In the genomic region with DNA sequence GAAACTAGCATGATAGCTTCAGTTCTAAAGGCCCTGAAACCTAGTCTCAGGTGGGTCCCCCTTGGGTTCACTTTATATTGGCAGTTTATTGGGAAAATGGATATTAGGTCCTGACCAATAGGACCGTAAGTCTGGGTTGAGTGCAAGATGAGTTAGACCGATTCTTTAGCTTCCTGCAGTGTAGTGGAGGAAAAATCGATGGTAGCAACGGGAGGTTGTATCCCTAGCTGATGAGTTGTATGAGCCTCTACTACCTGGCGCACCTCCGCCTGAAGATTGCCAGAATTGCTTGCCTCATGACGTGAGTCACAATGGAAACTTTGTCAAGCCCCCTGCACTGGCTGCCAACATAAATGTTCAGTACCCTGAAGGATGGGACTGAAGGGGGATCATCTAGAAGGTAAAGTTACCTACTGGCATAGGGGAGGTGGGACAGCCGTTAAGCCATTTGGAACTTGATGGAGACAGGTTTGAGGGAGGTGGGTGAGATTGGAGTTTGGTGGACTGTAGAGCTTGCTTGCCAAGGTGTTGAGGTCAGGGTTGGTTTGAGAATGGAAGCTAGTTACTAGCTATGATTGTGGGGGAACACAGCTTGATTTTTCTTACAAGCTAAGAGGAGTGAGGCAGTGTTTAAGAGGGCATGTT, we compare ENCODE assay signal across 1 cellular context.
TF ChIP-seq lines count a peak whose summit lies in the region.

No MANE protein-coding gene starts in this region.

TF ChIP-seq in K562, 482 proteins besides CTCF, POLR2A, EP300 and RAD21 (continued from another document and continues in another):
- TF ChIP-seq, protein P1, sequence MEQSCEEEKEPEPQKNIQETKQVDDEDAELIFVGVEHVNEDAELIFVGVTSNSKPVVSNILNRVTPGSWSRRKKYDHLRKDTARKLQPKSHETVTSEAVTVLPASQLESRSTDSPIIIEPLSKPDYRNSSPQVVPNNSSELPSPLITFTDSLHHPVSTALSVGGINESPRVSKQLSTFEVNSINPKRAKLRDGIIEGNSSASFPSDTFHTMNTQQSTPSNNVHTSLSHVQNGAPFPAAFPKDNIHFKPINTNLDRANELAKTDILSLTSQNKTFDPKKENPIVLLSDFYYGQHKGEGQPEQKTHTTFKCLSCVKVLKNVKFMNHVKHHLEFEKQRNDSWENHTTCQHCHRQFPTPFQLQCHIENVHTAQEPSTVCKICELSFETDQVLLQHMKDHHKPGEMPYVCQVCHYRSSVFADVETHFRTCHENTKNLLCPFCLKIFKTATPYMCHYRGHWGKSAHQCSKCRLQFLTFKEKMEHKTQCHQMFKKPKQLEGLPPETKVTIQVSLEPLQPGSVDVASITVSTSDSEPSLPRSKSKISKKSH (CRISPR knock-in tag; IDR thresholded peaks at IDR 0.05) = no peak
- TF ChIP-seq SREBF2 (CRISPR knock-in tag; IDR thresholded peaks at IDR 0.05) (no peak), SP1 (CRISPR knock-in tag; IDR thresholded peaks at IDR 0.05) (no peak; the same call in none of the 2 replicates), FOSL1 (tag; conservative IDR thresholded peaks at IDR 0.05) (0 out of 2 replicates have a peak, but pooled peaks have one; percentile 6), FOXK1 (CRISPR knock-in tag; IDR thresholded peaks at IDR 0.05; ENCODE audit: borderline replicate concordance) (no peak), SRSF3 (IDR thresholded peaks at IDR 0.05; ENCODE audit: insufficient read depth, low read length) (no peak), ZNF253 (CRISPR knock-in tag; conservative IDR thresholded peaks at IDR 0.05) (peak; percentile 94), HLTF (IDR thresholded peaks at IDR 0.05) (peak; percentile 87; the same call in 1 of the 2 replicates), TBL1XR1 (IDR thresholded peaks at IDR 0.05; ENCODE audit: low read length in 2 of 2) (0 out of 4 replicates have a peak, but pooled peaks have one; percentile 10 to 79), MCM2 (IDR thresholded peaks at IDR 0.05; ENCODE audit: low read depth) (no peak), SRSF1 (IDR thresholded peaks at IDR 0.05; ENCODE audit: low read depth, low read length) (no peak), USF1 (CRISPR knock-in tag; IDR thresholded peaks at IDR 0.05) (no peak), ELF2 (CRISPR knock-in tag; IDR thresholded peaks at IDR 0.05) (peak; percentile 69), ZNF589 (CRISPR knock-in tag; IDR thresholded peaks at IDR 0.05; ENCODE audit: low read depth) (no peak), MYC (IDR thresholded peaks at IDR 0.05; ENCODE audit: low read depth, low read length) (no peak), MYC (CRISPR knock-in tag; IDR thresholded peaks at IDR 0.05; ENCODE audit: borderline replicate concordance, low read depth) (peak; percentile 80; the same call in 1 of the 2 replicates), ZNF347 (CRISPR knock-in tag; IDR thresholded peaks at IDR 0.05; ENCODE audit: low read depth) (peak; percentile 85), ASH1L (IDR thresholded peaks at IDR 0.05; ENCODE audit: borderline replicate concordance, low read depth, partially characterized antibody) (no peak), ZNF134 (CRISPR knock-in tag; conservative IDR thresholded peaks at IDR 0.05) (no peak), PCBP1 (IDR thresholded peaks at IDR 0.05; ENCODE audit: low read depth, low read length, poor library complexity, severe bottlenecking) (no peak), CREM (IDR thresholded peaks at IDR 0.05; ENCODE audit: low read depth) (no peak), ZNF668 (CRISPR knock-in tag; IDR thresholded peaks at IDR 0.05) (no peak), SRSF9 (IDR thresholded peaks at IDR 0.05; ENCODE audit: borderline replicate concordance, low read depth, low read length) (no peak), THRB (CRISPR knock-in tag; conservative IDR thresholded peaks at IDR 0.05) (peak; percentile 99), ZNF57 (CRISPR knock-in tag; IDR thresholded peaks at IDR 0.05) (peak; percentile 95), ZNF561 (CRISPR knock-in tag; conservative IDR thresholded peaks at IDR 0.05) (no peak), PHB2 (IDR thresholded peaks at IDR 0.05; ENCODE audit: low read depth) (peak; percentile 23; the same call in 1 of the 2 replicates), SMARCE1 (IDR thresholded peaks at IDR 0.05) (no peak), HNRNPH1 (optimal IDR thresholded peaks at IDR 0.05; ENCODE audit: low read depth, low read length) (no peak), GTF2B (IDR thresholded peaks at IDR 0.05; ENCODE audit: extremely low read depth, insufficient read length) (no peak), ZBTB11 (CRISPR knock-in tag; IDR thresholded peaks at IDR 0.05) (peak in 1 of 3 experiments; percentile 31; a peak in 2 of 6 replicates), CHD1 (IDR thresholded peaks at IDR 0.05; ENCODE audit: low read length) (peak; percentile 86), HCFC1 (IDR thresholded peaks at IDR 0.05; ENCODE audit: low read depth, low read length) (no peak), ZKSCAN3 (CRISPR knock-in tag; IDR thresholded peaks at IDR 0.05) (no peak), ZNF507 (tag; conservative IDR thresholded peaks at IDR 0.05) (no peak), ZC3H11A (IDR thresholded peaks at IDR 0.05; ENCODE audit: low read depth, low read length) (no peak), SP2 (IDR thresholded peaks at IDR 0.05; ENCODE audit: extremely low read depth, low read depth, low read length, poor library complexity, severe bottlenecking) (no peak), CCNT2 (IDR thresholded peaks at IDR 0.05; ENCODE audit: borderline replicate concordance, extremely low read depth, insufficient read length, low read depth, low read length) (no peak), DNMT1 (IDR thresholded peaks at IDR 0.05) (no peak), TRIM24 (IDR thresholded peaks at IDR 0.05) (0 out of 4 replicates have a peak, but pooled peaks of 1 of the 2 experiments have one; percentile 28), FOXK2 (conservative IDR thresholded peaks at IDR 0.05 in 1 of 2, IDR thresholded peaks at IDR 0.05 in 1 of 2; ENCODE audit: low read depth in 2 of 2) (no peak), CBFB (CRISPR knock-in tag; IDR thresholded peaks at IDR 0.05) (no peak), YY1 (IDR thresholded peaks at IDR 0.05; ENCODE audit: borderline replicate concordance in 1 of 3, control insufficient read depth in 1 of 3, extremely low read depth in 1 of 3, insufficient read depth in 3 of 3, insufficient read length in 1 of 3, insufficient replicate concordance in 2 of 3, low read depth in 1 of 3, low read length in 2 of 3) (peak in 1 of 3 experiments; percentile 55), ZNF511 (CRISPR knock-in tag; IDR thresholded peaks at IDR 0.05) (no peak), ZNF197 (CRISPR knock-in tag; IDR thresholded peaks at IDR 0.05; ENCODE audit: low read depth) (no peak)
- TF ChIP-seq, protein P2, sequence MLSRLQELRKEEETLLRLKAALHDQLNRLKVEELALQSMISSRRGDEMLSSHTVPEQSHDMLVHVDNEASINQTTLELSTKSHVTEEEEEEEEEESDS (CRISPR knock-in tag; IDR thresholded peaks at IDR 0.05) = no peak
- TF ChIP-seq, protein P3, sequence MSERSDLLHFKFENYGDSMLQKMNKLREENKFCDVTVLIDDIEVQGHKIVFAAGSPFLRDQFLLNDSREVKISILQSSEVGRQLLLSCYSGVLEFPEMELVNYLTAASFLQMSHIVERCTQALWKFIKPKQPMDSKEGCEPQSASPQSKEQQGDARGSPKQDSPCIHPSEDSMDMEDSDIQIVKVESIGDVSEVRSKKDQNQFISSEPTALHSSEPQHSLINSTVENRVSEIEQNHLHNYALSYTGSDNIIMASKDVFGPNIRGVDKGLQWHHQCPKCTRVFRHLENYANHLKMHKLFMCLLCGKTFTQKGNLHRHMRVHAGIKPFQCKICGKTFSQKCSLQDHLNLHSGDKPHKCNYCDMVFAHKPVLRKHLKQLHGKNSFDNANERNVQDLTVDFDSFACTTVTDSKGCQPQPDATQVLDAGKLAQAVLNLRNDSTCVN (CRISPR knock-in tag; IDR thresholded peaks at IDR 0.05) = peak; percentile 99
- TF ChIP-seq, protein P4, sequence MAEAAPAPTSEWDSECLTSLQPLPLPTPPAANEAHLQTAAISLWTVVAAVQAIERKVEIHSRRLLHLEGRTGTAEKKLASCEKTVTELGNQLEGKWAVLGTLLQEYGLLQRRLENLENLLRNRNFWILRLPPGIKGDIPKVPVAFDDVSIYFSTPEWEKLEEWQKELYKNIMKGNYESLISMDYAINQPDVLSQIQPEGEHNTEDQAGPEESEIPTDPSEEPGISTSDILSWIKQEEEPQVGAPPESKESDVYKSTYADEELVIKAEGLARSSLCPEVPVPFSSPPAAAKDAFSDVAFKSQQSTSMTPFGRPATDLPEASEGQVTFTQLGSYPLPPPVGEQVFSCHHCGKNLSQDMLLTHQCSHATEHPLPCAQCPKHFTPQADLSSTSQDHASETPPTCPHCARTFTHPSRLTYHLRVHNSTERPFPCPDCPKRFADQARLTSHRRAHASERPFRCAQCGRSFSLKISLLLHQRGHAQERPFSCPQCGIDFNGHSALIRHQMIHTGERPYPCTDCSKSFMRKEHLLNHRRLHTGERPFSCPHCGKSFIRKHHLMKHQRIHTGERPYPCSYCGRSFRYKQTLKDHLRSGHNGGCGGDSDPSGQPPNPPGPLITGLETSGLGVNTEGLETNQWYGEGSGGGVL (CRISPR knock-in tag; IDR thresholded peaks at IDR 0.05) = no peak
- TF ChIP-seq, protein P5, sequence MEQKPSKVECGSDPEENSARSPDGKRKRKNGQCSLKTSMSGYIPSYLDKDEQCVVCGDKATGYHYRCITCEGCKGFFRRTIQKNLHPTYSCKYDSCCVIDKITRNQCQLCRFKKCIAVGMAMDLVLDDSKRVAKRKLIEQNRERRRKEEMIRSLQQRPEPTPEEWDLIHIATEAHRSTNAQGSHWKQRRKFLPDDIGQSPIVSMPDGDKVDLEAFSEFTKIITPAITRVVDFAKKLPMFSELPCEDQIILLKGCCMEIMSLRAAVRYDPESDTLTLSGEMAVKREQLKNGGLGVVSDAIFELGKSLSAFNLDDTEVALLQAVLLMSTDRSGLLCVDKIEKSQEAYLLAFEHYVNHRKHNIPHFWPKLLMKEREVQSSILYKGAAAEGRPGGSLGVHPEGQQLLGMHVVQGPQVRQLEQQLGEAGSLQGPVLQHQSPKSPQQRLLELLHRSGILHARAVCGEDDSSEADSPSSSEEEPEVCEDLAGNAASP (IDR thresholded peaks at IDR 0.05) = no peak
